ENCODE assay signal across 7 cellular contexts in genomic region chr4:48109413-48110263, GRCh38. TPM values are rescaled to one million over a fixed set of nuclear protein-coding genes. Genes with fewer than 3 reads are reported as not detected.
DNase-seq lines count a peak whose midpoint lies in the region; ATAC-seq and TF ChIP-seq lines count a peak whose summit lies in the region.

No MANE protein-coding gene starts in this region.

- H3K27ac ChIP-seq in smooth muscle cell (ENCODE audit: low read depth): no peak overlapping the region

- no peaks in the 10 kb centered on the region for H3F3A ChIP-seq in smooth muscle cell (ENCODE audit: low read depth)

- DNase-seq in Daoy (ENCODE audit: low read depth): peak; percentile 31
- peak; percentile 29 for DNase-seq in HS-5 (ENCODE audit: low read depth)
- peak; percentile 69 for DNase-seq in SK-MEL-5 (ENCODE audit: low read depth, low spot score)
- DNase-seq in fibroblast of mammary gland (ENCODE audit: low read depth): peak; percentile 49
- no peak for DNase-seq in smooth muscle cell (lab: John Stamatoyannopoulos, UW; ENCODE audit: unreplicated experiment)
- DNase-seq in mesenteric fat pad (ENCODE audit: low spot score): no peak

- peak; percentile 65 for TF ChIP-seq CTCF in fibroblast of mammary gland (conservative IDR thresholded peaks at IDR 0.05; ENCODE audit: control insufficient read depth, insufficient read depth, low read depth, low read length)
- peak; percentile 50 for TF ChIP-seq CTCF in smooth muscle cell (IDR thresholded peaks at IDR 0.05; ENCODE audit: borderline replicate concordance, insufficient read depth, poor library complexity, severe bottlenecking)

- H3K9ac ChIP-seq in smooth muscle cell (ENCODE audit: low read depth): no peak overlapping the region

- H3K9me3 ChIP-seq in smooth muscle cell (replicated peaks; ENCODE audit: low read depth): no peaks in the 10 kb centered on the region

- no peaks in the 10 kb centered on the region for H3K79me2 ChIP-seq in smooth muscle cell (ENCODE audit: low read depth)

- 70% methylated on average over 5 of the region's 5 CpGs for WGBS in smooth muscle cell (ENCODE audit: low lambda C conversion rate)

- peak; percentile 75 for ATAC-seq in GM19328 (IDR thresholded peaks at IDR 0.05; ENCODE audit: unreplicated experiment)

- no peak overlapping the region for H3K4me3 ChIP-seq in fibroblast of mammary gland (ENCODE audit: control insufficient read depth, low read depth, low read length)
- H3K4me3 ChIP-seq in smooth muscle cell: no peak overlapping the region

- no peaks in the 10 kb centered on the region for H3K27me3 ChIP-seq in smooth muscle cell (ENCODE audit: low read depth)

- no peaks in the 10 kb centered on the region for H3K36me3 ChIP-seq in smooth muscle cell (ENCODE audit: low read depth)

- in situ Hi-C loops in SK-MEL-5 (cut with HindIII; ENCODE audit: low pct_unique_long_range_greater_than_20kb, low sequenced_read_pairs): no loop called here

- H3K4me2 ChIP-seq in smooth muscle cell: no peak overlapping the region

- no peaks in the 10 kb centered on the region for H4K20me1 ChIP-seq in smooth muscle cell (ENCODE audit: low read depth)

- H2AFZ ChIP-seq in smooth muscle cell (ENCODE audit: low read depth): no peak overlapping the region

- H3K4me1 ChIP-seq in smooth muscle cell (ENCODE audit: low read depth): no peaks in the 10 kb centered on the region

RNA-seq across cellular contexts. Expression of gene TXK, which starts 24.4 kb away (rescaled TPM):
- 0.23 and 0.36 TPM in 2 replicates for total RNA-seq in Daoy (2014; rRNA removed; shearing (Covaris generic))
- 0.13 TPM in 1 of 2 replicates, not detected in the other for total RNA-seq in SK-MEL-5 (2014; rRNA removed; shearing (Covaris generic))
- 0.19 TPM in 1 of 2 replicates, not detected in the other for polyA plus RNA-seq in SK-MEL-5 (2015; cell fraction: cytosol; rRNA removed)
- 0.07 and 0.64 TPM in 2 replicates for polyA plus RNA-seq in SK-MEL-5 (2015; cell fraction: nucleus; rRNA removed)
- 0.09 and 0.18 TPM in 2 replicates for total RNA-seq in smooth muscle cell
- not detected in 2 replicates for polyA plus RNA-seq in smooth muscle cell
- total RNA-seq in mesenteric fat pad: 1.6 TPM

Comparison
In these comparisons a context has a peak if more than half of its experiments do, and no peak if none do; other contexts are left out.
1. DNase-seq: peak in Daoy (single experiment), HS-5 (single experiment), SK-MEL-5 (single experiment) and fibroblast of mammary gland (single experiment); none in smooth muscle cell (single experiment) and mesenteric fat pad (single experiment).